ENCODE assay signal across 16 cellular contexts in the genomic region with DNA sequence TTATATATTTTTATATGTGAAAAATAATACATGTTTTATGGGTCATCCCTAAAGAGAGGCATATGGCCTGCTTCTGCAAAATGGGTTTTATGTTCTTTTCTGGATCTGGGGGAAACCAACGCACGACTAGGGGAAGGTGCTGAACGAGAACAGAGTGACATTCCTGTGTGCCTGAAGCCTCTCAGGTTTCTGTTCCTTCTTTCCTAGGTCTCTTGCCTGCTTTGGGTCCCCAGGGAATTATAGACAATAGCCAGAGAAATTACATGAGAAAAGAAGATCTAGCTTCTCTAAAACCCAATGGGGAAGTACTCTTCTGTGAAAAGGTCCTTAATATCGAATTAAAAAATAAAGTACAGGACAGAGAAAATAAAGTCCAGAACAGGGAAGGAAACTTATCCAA.
A peak's percentile ranks its signal among the peaks of the same experiment; 100 is the strongest.
DNase-seq lines count a peak whose midpoint lies in the region; ATAC-seq, FAIRE-seq and TF ChIP-seq lines count a peak whose summit lies in the region.
"Had no signal": no experiment of that assay in that cellular context is flagged by ENCODE, and none has a peak within 500 bp of the region (broad histone marks: within the 10 kb centered on the region; RNA-seq: fewer than 3 reads in every experiment).

No MANE protein-coding gene starts in this region.

- H3K4me3 Mint-ChIP-seq in neural progenitor cell = no peak overlapping the region
- H3K4me3 Mint-ChIP-seq: CD14-positive monocyte had no signal

- 29% methylated on average over 4 of the region's 4 CpGs; no CpG with 5 or more reads in 1 of the 2 experiments for WGBS in H1 (ENCODE audit: extremely low coverage in 1 of 2, insufficient coverage in 1 of 2, insufficient read length in 1 of 2, insufficient replicate concordance in 2 of 2, low coverage in 1 of 2, low lambda C conversion rate in 2 of 2, missing lambda C conversion rate in 1 of 2), 2 experiments
- WGBS in pancreas, 2 donors = 75 to 78% methylated on average over 4 of the region's 4 CpGs

- H3K23ac ChIP-seq in H1 (ENCODE audit: insufficient read length) = no peak overlapping the region

- no peak for TF ChIP-seq CTCF in H1 (IDR thresholded peaks at IDR 0.05; ENCODE audit: control extremely low read depth in 1 of 3, insufficient read depth in 1 of 3, low read depth in 1 of 3, low read length in 3 of 3)
- no peak for TF ChIP-seq CTCF in neural progenitor cell (IDR thresholded peaks at IDR 0.05)
- TF ChIP-seq CTCF in colonic mucosa (IDR thresholded peaks at IDR 0.05) = no peak
- TF ChIP-seq CTCF in pancreas (IDR thresholded peaks at IDR 0.05) = no peak

- POLR2A ChIA-PET in H1 (lab: Charles Lee; ENCODE audit: partially characterized antibody) = interaction anchor here (1.2 kb wide), 1 partner anchor 55 kb away, joined by 3 read pairs; no protein-coding TSS in a partner anchor

- H3K18ac ChIP-seq in H1 (ENCODE audit: extremely low read depth, low read length) = no peak overlapping the region

- CTCF ChIA-PET in H1 (lab: Charles Lee; ENCODE audit: partially characterized antibody) = interaction anchor here (1.4 to 2.2 kb wide), 6 partner anchors 10 to 127 kb away, joined by 3 to 14 read pairs (median 4); no protein-coding TSS in a partner anchor

- no peak for ATAC-seq in pancreas
- ATAC-seq: A549, PC-3 had no signal

- no peak overlapping the region for H2BK120ac ChIP-seq in H1 (replicated peaks; ENCODE audit: low read depth, low read length)

- H3K27ac Mint-ChIP-seq in neural progenitor cell = no peak overlapping the region
- H3K27ac Mint-ChIP-seq: CD14-positive monocyte had no signal

- H3K4me2 ChIP-seq in H1 (ENCODE audit: insufficient read depth in 1 of 2, low read depth in 2 of 2, low read length in 2 of 2) (no peak overlapping the region; a peak in 1 of 4 replicates), neural progenitor cell (peak overlapping the region; percentile 20)
- H3K4me2 ChIP-seq: A549 had no signal

- no peaks in the 10 kb centered on the region for H3K36me3 ChIP-seq in NT2/D1 (ENCODE audit: insufficient read depth, insufficient read length, low read length)
- H3K36me3 ChIP-seq in H1 (ENCODE audit: control insufficient read depth in 2 of 4, insufficient read depth in 4 of 4, low read length in 3 of 4) = no peaks in the 10 kb centered on the region
- H3K36me3 ChIP-seq in neural progenitor cell = no peaks in the 10 kb centered on the region
- H3K36me3 ChIP-seq in colonic mucosa = no peaks in the 10 kb centered on the region
- H3K36me3 ChIP-seq in pancreas = no peaks in the 10 kb centered on the region
- H3K36me3 ChIP-seq: SJSA1 had no signal

- H3K36me3 Mint-ChIP-seq in neural progenitor cell = no peaks in the 10 kb centered on the region
- H3K36me3 Mint-ChIP-seq: CD14-positive monocyte had no signal

- TF ChIP-seq RAD21 in H1 (IDR thresholded peaks at IDR 0.05 in 1 of 2, conservative IDR thresholded peaks at IDR 0.05 in 1 of 2; ENCODE audit: low read depth in 2 of 2, low read length in 2 of 2) = no peak

- intact Hi-C loops in colonic mucosa (cut with DNase I) = no loop called here
- intact Hi-C loops in pancreas (cut with DNase I) = no loop called here

- H3F3A ChIP-seq in neural progenitor cell (ENCODE audit: low read depth) = peaks cover 15% of the 10 kb centered on the region

- no peak overlapping the region for H2BK12ac ChIP-seq in H1 (ENCODE audit: low read depth, low read length)

- no peak overlapping the region for H4K8ac ChIP-seq in H1 (ENCODE audit: extremely low read depth, insufficient read depth, low read length)

- no peaks in the 10 kb centered on the region for H3K27me3 ChIP-seq in NT2/D1 (ENCODE audit: insufficient read depth, insufficient read length)
- no peaks in the 10 kb centered on the region for H3K27me3 ChIP-seq in H1 (replicated peaks in 1 of 4; ENCODE audit: control insufficient read depth in 3 of 4, extremely low read depth in 1 of 4, insufficient read depth in 3 of 4, low read length in 3 of 4)
- no peaks in the 10 kb centered on the region for H3K27me3 ChIP-seq in neural progenitor cell
- no peaks in the 10 kb centered on the region for H3K27me3 ChIP-seq in colonic mucosa
- H3K27me3 ChIP-seq in pancreas = no peaks in the 10 kb centered on the region
- H3K27me3 ChIP-seq: SJSA1 had no signal

- H3K4me3 ChIP-seq in NT2/D1 (ENCODE audit: insufficient read length, low read depth) (no peak overlapping the region), H1 (ENCODE audit: extremely low read depth in 1 of 4, insufficient read depth in 2 of 4, low read depth in 3 of 4, low read length in 4 of 4) (no peak overlapping the region), neural progenitor cell (no peak overlapping the region), colonic mucosa (no peak overlapping the region), pancreas (no peak overlapping the region)
- H3K4me3 ChIP-seq: A549, SJSA1 had no signal

- H3K9me3 Mint-ChIP-seq in neural progenitor cell = no peaks in the 10 kb centered on the region

- H3K56ac ChIP-seq in H1 (replicated peaks; ENCODE audit: insufficient read length, low read depth, low read length) = no peak overlapping the region

- H3K4me1 Mint-ChIP-seq in neural progenitor cell = peaks cover 15% of the 10 kb centered on the region
- H3K4me1 Mint-ChIP-seq: CD14-positive monocyte had no signal

- H3K9ac ChIP-seq in NT2/D1 (ENCODE audit: insufficient read length, low read depth) (no peak overlapping the region), H1 (replicated peaks in 1 of 4; ENCODE audit: extremely low read depth in 1 of 4, low read depth in 3 of 4, low read length in 3 of 4) (no peak overlapping the region), neural progenitor cell (no peak overlapping the region), colonic mucosa (ENCODE audit: low read depth in 2 of 2, low read length in 2 of 2) (no peak overlapping the region)

- FAIRE-seq in H1 (lab: Jason Lieb, UNC) (peak; percentile 58), pancreas (lab: Jason Lieb, UNC) (no peak)
- FAIRE-seq: A549, GM12891 had no signal

- no peak overlapping the region for H4K91ac ChIP-seq in H1 (replicated peaks; ENCODE audit: insufficient read length, low read length)

- no peak overlapping the region for H3K4ac ChIP-seq in H1 (replicated peaks; ENCODE audit: insufficient read length, low read depth, low read length)

- H4K5ac ChIP-seq in H1 (ENCODE audit: insufficient read length, low read depth, low read length) = no peak overlapping the region

- H3K4me1 ChIP-seq in NT2/D1 (ENCODE audit: insufficient read depth, insufficient read length) = no peaks in the 10 kb centered on the region
- H3K4me1 ChIP-seq in H1 (replicated peaks in 1 of 4; ENCODE audit: control insufficient read depth in 3 of 4, insufficient read depth in 4 of 4, low read length in 3 of 4) = peaks cover 0 to 15% (median 10%) of the 10 kb centered on the region in 4 experiments; a peak in 3 of 7 replicates
- H3K4me1 ChIP-seq in neural progenitor cell = peaks cover 53% of the 10 kb centered on the region
- H3K4me1 ChIP-seq in colonic mucosa = no peaks in the 10 kb centered on the region
- no peaks in the 10 kb centered on the region for H3K4me1 ChIP-seq in pancreas
- H3K4me1 ChIP-seq: A549, SJSA1 had no signal

- H3K23me2 ChIP-seq in H1 (ENCODE audit: low read depth, low read length) = no peaks in the 10 kb centered on the region

- H3K27me3 Mint-ChIP-seq in neural progenitor cell (ENCODE audit: insufficient read depth, low read depth) = no peaks in the 10 kb centered on the region

- H3K79me2 ChIP-seq in H1 (ENCODE audit: control insufficient read depth in 1 of 2, insufficient read depth in 2 of 2, low read length in 2 of 2) (no peaks in the 10 kb centered on the region), neural progenitor cell (ENCODE audit: low read depth) (no peaks in the 10 kb centered on the region)

- no peak for TF ChIP-seq POLR2A in H1 (IDR thresholded peaks at IDR 0.05; ENCODE audit: control extremely low read depth in 1 of 2, low read depth in 2 of 2, low read length in 2 of 2)

- no peak overlapping the region for H3K14ac ChIP-seq in H1 (ENCODE audit: insufficient read length)

- no peaks in the 10 kb centered on the region for H3K9me3 ChIP-seq in NT2/D1 (ENCODE audit: insufficient read depth, low read length)
- no peaks in the 10 kb centered on the region for H3K9me3 ChIP-seq in H1 (ENCODE audit: insufficient read depth in 2 of 2, low read depth in 1 of 2, low read length in 1 of 2)
- H3K9me3 ChIP-seq in neural progenitor cell (ENCODE audit: low read depth) = no peaks in the 10 kb centered on the region
- no peaks in the 10 kb centered on the region for H3K9me3 ChIP-seq in colonic mucosa
- H3K9me3 ChIP-seq in pancreas = no peaks in the 10 kb centered on the region
- H3K9me3 ChIP-seq: A549, SJSA1 had no signal

- no peak overlapping the region for H2BK20ac ChIP-seq in H1 (ENCODE audit: low read length)

- H2AFZ ChIP-seq in H1 (ENCODE audit: low read length) (no peak overlapping the region), neural progenitor cell (replicated peaks) (no peak overlapping the region)

- no peak overlapping the region for H2BK5ac ChIP-seq in H1 (ENCODE audit: low read depth, low read length)

- H2AK5ac ChIP-seq in H1 (ENCODE audit: low read depth, low read length) = no peak overlapping the region

- DNase-seq in NCI-H82 (lab: John Stamatoyannopoulos, UW) (peak; percentile 71), NCI-H82 treated with DMSO at 0.1 percent for 48 hours (lab: John Stamatoyannopoulos, UW; ENCODE audit: unreplicated experiment) (no peak), NT2/D1 (ENCODE audit: low read depth, low spot score) (peak; percentile 48), H1 (ENCODE audit: low read depth in 1 of 2, low spot score in 2 of 2) (no peak), neural progenitor cell (ENCODE audit: low spot score) (peak; percentile 30), colonic mucosa (no peak), pancreas (no peak)
- DNase-seq in activated CD8-positive, alpha-beta memory T cell treated with anti-CD3 and anti-CD28 coated beads, Interleukin-2, amount 50 U/mL, for 48 hours = no peak
- DNase-seq: COR-L47, KBM-7, NCI-H1092, PC-3 had no signal

- H3K79me1 ChIP-seq in H1 (ENCODE audit: low read depth, low read length) = no peaks in the 10 kb centered on the region

- H4K20me1 ChIP-seq in H1 (replicated peaks in 1 of 2; ENCODE audit: control insufficient read depth in 1 of 2, insufficient read depth in 2 of 2, low read length in 2 of 2) (no peaks in the 10 kb centered on the region), neural progenitor cell (ENCODE audit: low read depth) (no peaks in the 10 kb centered on the region)

- TF ChIP-seq EP300 in H1 (IDR thresholded peaks at IDR 0.05; ENCODE audit: borderline replicate concordance in 1 of 2, low read depth in 2 of 2, low read length in 2 of 2) = no peak

- H2BK15ac ChIP-seq in H1 (ENCODE audit: low read length) = no peak overlapping the region

- H3K27ac ChIP-seq in H1 (ENCODE audit: low read depth, low read length) (no peak overlapping the region), neural progenitor cell (no peak overlapping the region), colonic mucosa (no peak overlapping the region), pancreas (no peak overlapping the region)
- H3K27ac ChIP-seq: A549, SJSA1 had no signal

TF ChIP-seq in H1, 55 proteins besides CTCF, POLR2A, EP300 and RAD21:
- no peak for TF ChIP-seq BCL11A (IDR thresholded peaks at IDR 0.05; ENCODE audit: low read depth in 2 of 2, low read length in 2 of 2)
- TF ChIP-seq TEAD4 (IDR thresholded peaks at IDR 0.05; ENCODE audit: low read depth, low read length) = peak; percentile 59; the same call in 1 of the 2 replicates
TF ChIP-seq in H1: peak in this region for 1.

Comparison
In these comparisons a context has a peak if more than half of its experiments do, and no peak if none do; other contexts are left out.
1. DNase-seq: peak in NCI-H82 (single experiment), NT2/D1 (single experiment) and neural progenitor cell (single experiment); none in NCI-H82 treated with DMSO at 0.1 percent for 48 hours (single experiment), H1 (0 of 2), colonic mucosa (single experiment), pancreas (0 of 6) and activated CD8-positive, alpha-beta memory T cell treated with anti-CD3 and anti-CD28 coated beads, Interleukin-2, amount 50 U/mL, for 48 hours (single experiment).